Comparison of ENCODE assay signal across 19 cellular contexts in genomic region chr12:94182971-94183701, GRCh38.
"Had no signal": no experiment of that assay in that cellular context is flagged by ENCODE, and none has a peak within 500 bp of the region (broad histone marks: within the 10 kb centered on the region; RNA-seq: fewer than 3 reads in every experiment).

No MANE protein-coding gene starts in this region.

- H3K4me3 Mint-ChIP-seq: activated naive CD8-positive, alpha-beta T cell treated with anti-CD3 and anti-CD28 coated beads, Interleukin-2, amount 10 ng/mL, durations not matched to agents 7 days and 5 days; effector memory CD8-positive, alpha-beta T cell; T-cell had no signal

- H3K4me3 ChIP-seq: left lung, psoas muscle, thoracic aorta had no signal

- DNase-seq: activated naive CD4-positive, alpha-beta T cell; activated naive CD8-positive, alpha-beta T cell treated with anti-CD3 and anti-CD28 coated beads, Interleukin-2, amount 10 ng/mL, durations not matched to agents 7 days and 5 days; activated T-cell treated with anti-CD3 and anti-CD28 coated beads for 4 hours; anterior cingulate cortex; cerebellar nuclear complex; dermis blood vessel endothelial cell; effector memory CD8-positive, alpha-beta T cell; erythroblast; islet precursor cell; left lung; mesenchymal stem cell; psoas muscle; stimulated activated CD4-positive, alpha-beta T cell treated with anti-CD3 and anti-CD28 coated beads, Interleukin-12 subunit alpha, Interleukin-12 subunit beta, amount 100 ng/mL, for 4 hours; stimulated activated CD4-positive, alpha-beta T cell treated with anti-CD3 and anti-CD28 coated beads, Interleukin-2, amount 100 ng/mL, for 24 hours; T-cell; T1000 had no signal

- H3K27me3 ChIP-seq: left lung had no signal

- H3K27me3 Mint-ChIP-seq: effector memory CD8-positive, alpha-beta T cell; T-cell had no signal

- H3K27ac ChIP-seq: left lung, psoas muscle, thoracic aorta had no signal

- ATAC-seq: activated CD4-positive, CD25-positive, alpha-beta regulatory T cell treated with anti-CD3 and anti-CD28 coated beads, Interleukin-2, amount 50 U/mL, for 24 hours; effector memory CD8-positive, alpha-beta T cell; left lung; psoas muscle; sciatic nerve; T-cell had no signal

- H3K4me1 ChIP-seq: psoas muscle had no signal

- H3K36me3 ChIP-seq: thoracic aorta had no signal

- H3K27ac Mint-ChIP-seq: activated naive CD8-positive, alpha-beta T cell treated with anti-CD3 and anti-CD28 coated beads, Interleukin-2, amount 10 ng/mL, durations not matched to agents 7 days and 5 days; effector memory CD8-positive, alpha-beta T cell; T-cell had no signal
